In the genomic region with DNA sequence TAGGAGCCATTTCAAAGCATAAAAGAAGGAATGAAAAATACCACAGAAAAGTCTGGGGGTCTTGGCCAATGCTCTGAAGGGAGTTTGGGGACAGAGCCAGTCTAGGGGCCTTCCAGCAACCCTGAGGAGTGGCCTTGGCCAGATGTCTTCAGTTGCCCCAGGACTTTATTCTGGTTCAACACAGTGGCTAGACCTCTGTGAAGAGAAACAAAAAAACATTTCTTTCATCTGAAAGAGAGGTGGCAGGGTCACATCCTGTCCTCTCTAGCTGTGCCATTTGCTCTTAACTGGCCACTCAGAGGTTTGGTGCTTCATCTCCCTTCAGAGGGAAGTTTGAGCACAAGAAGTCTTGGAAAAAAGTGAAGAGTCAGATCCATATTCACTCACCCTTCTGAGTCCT, we compare ENCODE assay signal across 21 cellular contexts.
"Had no signal": no experiment of that assay in that cellular context is flagged by ENCODE, and none has a peak within 500 bp of the region (broad histone marks: within the 10 kb centered on the region; RNA-seq: fewer than 3 reads in every experiment).

No MANE protein-coding gene starts in this region.

- DNase-seq: effector CD4-positive, alpha-beta T cell; foreskin melanocyte; head of caudate nucleus; kidney; left cardiac atrium; left ventricle myocardium inferior; naive B cell; pancreas; right cardiac atrium; small intestine; stimulated activated CD4-positive, alpha-beta T cell treated with anti-CD3 and anti-CD28 coated beads, Interleukin-12 subunit alpha, Interleukin-12 subunit beta, amount 100 ng/mL, for 4 hours; stimulated activated naive CD4-positive, alpha-beta T cell; stomach; substantia nigra; transverse colon had no signal

- H3K79me2 ChIP-seq: hepatocyte had no signal

- H3K27me3 ChIP-seq: hepatocyte, pancreas, stomach, transverse colon had no signal

- H3K27ac Mint-ChIP-seq: naive B cell, progenitor cell of endocrine pancreas had no signal

- H3K4me1 ChIP-seq: left ventricle myocardium inferior, pancreas, stomach, transverse colon had no signal

- H3K4me3 ChIP-seq: coronary artery, hepatocyte, left ventricle myocardium inferior, lung, pancreas, stomach, thoracic aorta, transverse colon had no signal

- H3K36me3 Mint-ChIP-seq: naive B cell had no signal

- H3K4me2 ChIP-seq: hepatocyte had no signal

- H3K36me3 ChIP-seq: left ventricle myocardium inferior, pancreas, stomach, thoracic aorta, transverse colon had no signal

- H3K27ac ChIP-seq: coronary artery, hepatocyte, left ventricle myocardium inferior, pancreas, stomach, thoracic aorta, transverse colon had no signal

- H3K4me1 Mint-ChIP-seq: nephron had no signal

- H3K4me3 Mint-ChIP-seq: nephron had no signal

- H3K9me3 Mint-ChIP-seq: naive B cell had no signal

- H3K9me3 ChIP-seq: left ventricle myocardium inferior, pancreas, stomach, thoracic aorta, transverse colon had no signal

- H3K27me3 Mint-ChIP-seq: naive B cell, progenitor cell of endocrine pancreas had no signal

- ATAC-seq: left cardiac atrium, pancreas, right cardiac atrium had no signal

- H2AFZ ChIP-seq: hepatocyte had no signal
